In genomic region chr4:82043809-82044137, GRCh38 we compare ENCODE assay signal across 8 cellular contexts.
DNase-seq lines count a peak whose midpoint lies in the region; ATAC-seq and TF ChIP-seq lines count a peak whose summit lies in the region.

No MANE protein-coding gene starts in this region.

- no peak for TF ChIP-seq CTCF in tibial artery (IDR thresholded peaks at IDR 0.05)

- H3K9ac ChIP-seq in duodenal mucosa (ENCODE audit: low read depth in 1 of 2, low read length in 2 of 2) = peak overlapping the region in 1 of 2 donors; percentile 29

- H3K9me3 ChIP-seq in duodenal mucosa (ENCODE audit: control insufficient read depth in 1 of 2, low read length in 2 of 2) (no peaks in the 10 kb centered on the region), tibial artery (no peaks in the 10 kb centered on the region)
- H3K9me3 ChIP-seq in naive thymus-derived CD4-positive, alpha-beta T cell (ENCODE audit: control insufficient read depth in 2 of 3, low read length in 3 of 3) = no peaks in the 10 kb centered on the region

- H3K4me1 ChIP-seq in duodenal mucosa (ENCODE audit: control insufficient read depth in 1 of 2, insufficient read depth in 2 of 2, low read length in 2 of 2) (peaks cover 0 to 16% of the 10 kb centered on the region in 2 donors), tibial artery (peaks cover 0 to 16% (median 14%) of the 10 kb centered on the region in 4 donors)
- H3K4me1 ChIP-seq in naive thymus-derived CD4-positive, alpha-beta T cell (ENCODE audit: control insufficient read depth in 2 of 2, insufficient read depth in 2 of 2, low read length in 2 of 2) = no peaks in the 10 kb centered on the region

- peaks cover 10 to 29% of the 10 kb centered on the region in 2 donors for H3K27me3 ChIP-seq in duodenal mucosa (ENCODE audit: control insufficient read depth in 1 of 2, insufficient read depth in 2 of 2, low read length in 2 of 2)
- no peaks in the 10 kb centered on the region for H3K27me3 ChIP-seq in naive thymus-derived CD4-positive, alpha-beta T cell (ENCODE audit: control insufficient read depth in 2 of 2, insufficient read depth in 2 of 2, low read length in 2 of 2)
- H3K27me3 ChIP-seq in tibial artery = peaks cover 0 to 14% of the 10 kb centered on the region in 2 donors

- CTCF ChIA-PET in activated CD4-positive, alpha-beta memory T cell treated with anti-CD3 and anti-CD28 coated beads for 36 hours (lab: Charles Lee) = no interaction called here
- CTCF ChIA-PET in activated CD4-positive, alpha-beta memory T cell treated with anti-CD3 and anti-CD28 coated beads, Interleukin-2, amount 10 ng/mL, durations not matched to agents 7 days and 5 days (lab: Charles Lee) = no interaction called here
- CTCF ChIA-PET in naive thymus-derived CD4-positive, alpha-beta T cell (lab: Charles Lee) = no interaction called here

- ATAC-seq in naive thymus-derived CD4-positive, alpha-beta T cell = no peak
- ATAC-seq in HG03442 (IDR thresholded peaks at IDR 0.05; ENCODE audit: unreplicated experiment) = no peak
- no peak for ATAC-seq in GM19324 (IDR thresholded peaks at IDR 0.05; ENCODE audit: low FRiP score, unreplicated experiment)
- no peak for ATAC-seq in HG02588 (IDR thresholded peaks at IDR 0.05; ENCODE audit: unreplicated experiment)

- no peaks in the 10 kb centered on the region for H3K9me3 Mint-ChIP-seq in activated CD4-positive, alpha-beta memory T cell treated with anti-CD3 and anti-CD28 coated beads for 36 hours
- no peaks in the 10 kb centered on the region for H3K9me3 Mint-ChIP-seq in activated CD4-positive, alpha-beta memory T cell treated with anti-CD3 and anti-CD28 coated beads, Interleukin-2, amount 10 ng/mL, durations not matched to agents 7 days and 5 days
- peaks cover 0 to 1% (median 0%) of the 10 kb centered on the region in 11 donors for H3K9me3 Mint-ChIP-seq in naive thymus-derived CD4-positive, alpha-beta T cell

- intact Hi-C loops in activated CD4-positive, alpha-beta memory T cell treated with anti-CD3 and anti-CD28 coated beads for 36 hours (cut with micrococcal nuclease) = loop anchor here (10.0 kb wide), 1 partner anchor 91 kb away; no protein-coding TSS in a partner anchor
- intact Hi-C loops in naive thymus-derived CD4-positive, alpha-beta T cell (cut with micrococcal nuclease) = no loop called here
- intact Hi-C loops in tibial artery (cut with DNase I; ENCODE audit: low total_unique reads) = no loop called here

- H3K27ac ChIP-seq in duodenal mucosa (ENCODE audit: low read depth, low read length) (no peak overlapping the region), tibial artery (no peak overlapping the region)
- H3K27ac ChIP-seq in naive thymus-derived CD4-positive, alpha-beta T cell (ENCODE audit: low read depth, low read length) = no peak overlapping the region

- peaks cover 12% of the 10 kb centered on the region for H3K4me1 Mint-ChIP-seq in activated CD4-positive, alpha-beta memory T cell treated with anti-CD3 and anti-CD28 coated beads for 36 hours (ENCODE audit: low read depth)
- H3K4me1 Mint-ChIP-seq in activated CD4-positive, alpha-beta memory T cell treated with anti-CD3 and anti-CD28 coated beads, Interleukin-2, amount 10 ng/mL, durations not matched to agents 7 days and 5 days = peaks cover 2% of the 10 kb centered on the region
- peaks cover 0 to 11% (median 7%) of the 10 kb centered on the region in 7 donors for H3K4me1 Mint-ChIP-seq in naive thymus-derived CD4-positive, alpha-beta T cell

- no peak for DNase-seq in activated CD4-positive, alpha-beta memory T cell treated with anti-CD3 and anti-CD28 coated beads for 36 hours
- no peak for DNase-seq in activated CD4-positive, alpha-beta memory T cell treated with anti-CD3 and anti-CD28 coated beads, Interleukin-2, amount 10 ng/mL, durations not matched to agents 7 days and 5 days
- no peak for DNase-seq in naive thymus-derived CD4-positive, alpha-beta T cell
- no peak for DNase-seq in tibial artery

- POLR2A ChIA-PET in activated CD4-positive, alpha-beta memory T cell treated with anti-CD3 and anti-CD28 coated beads for 36 hours (lab: Charles Lee) = no interaction called here
- POLR2A ChIA-PET in activated CD4-positive, alpha-beta memory T cell treated with anti-CD3 and anti-CD28 coated beads, Interleukin-2, amount 10 ng/mL, durations not matched to agents 7 days and 5 days (lab: Charles Lee) = no interaction called here
- POLR2A ChIA-PET in naive thymus-derived CD4-positive, alpha-beta T cell (lab: Charles Lee) = no interaction called here

- H3K36me3 Mint-ChIP-seq in activated CD4-positive, alpha-beta memory T cell treated with anti-CD3 and anti-CD28 coated beads for 36 hours = no peaks in the 10 kb centered on the region
- H3K36me3 Mint-ChIP-seq in activated CD4-positive, alpha-beta memory T cell treated with anti-CD3 and anti-CD28 coated beads, Interleukin-2, amount 10 ng/mL, durations not matched to agents 7 days and 5 days (ENCODE audit: low read depth) = no peaks in the 10 kb centered on the region
- no peaks in the 10 kb centered on the region for H3K36me3 Mint-ChIP-seq in naive thymus-derived CD4-positive, alpha-beta T cell

- H3K27ac Mint-ChIP-seq in activated CD4-positive, alpha-beta memory T cell treated with anti-CD3 and anti-CD28 coated beads for 36 hours = no peak overlapping the region
- no peak overlapping the region for H3K27ac Mint-ChIP-seq in activated CD4-positive, alpha-beta memory T cell treated with anti-CD3 and anti-CD28 coated beads, Interleukin-2, amount 10 ng/mL, durations not matched to agents 7 days and 5 days
- no peak overlapping the region for H3K27ac Mint-ChIP-seq in naive thymus-derived CD4-positive, alpha-beta T cell

- peak overlapping the region; percentile 35 to 65 for H3K4me3 ChIP-seq in duodenal mucosa (ENCODE audit: low read depth in 1 of 2, low read length in 2 of 2)
- H3K4me3 ChIP-seq in naive thymus-derived CD4-positive, alpha-beta T cell (ENCODE audit: low read length) = no peak overlapping the region
- H3K4me3 ChIP-seq in tibial artery = peak overlapping the region; percentile 49 to 62

- no peaks in the 10 kb centered on the region for H3K36me3 ChIP-seq in duodenal mucosa (ENCODE audit: control insufficient read depth in 1 of 2, insufficient read depth in 2 of 2, low read length in 2 of 2)
- no peaks in the 10 kb centered on the region for H3K36me3 ChIP-seq in naive thymus-derived CD4-positive, alpha-beta T cell (ENCODE audit: control insufficient read depth in 2 of 3, insufficient read depth in 3 of 3, low read length in 3 of 3)
- H3K36me3 ChIP-seq in tibial artery = no peaks in the 10 kb centered on the region

- peaks cover 46% of the 10 kb centered on the region for H3K27me3 Mint-ChIP-seq in activated CD4-positive, alpha-beta memory T cell treated with anti-CD3 and anti-CD28 coated beads for 36 hours
- peaks cover 59% of the 10 kb centered on the region for H3K27me3 Mint-ChIP-seq in activated CD4-positive, alpha-beta memory T cell treated with anti-CD3 and anti-CD28 coated beads, Interleukin-2, amount 10 ng/mL, durations not matched to agents 7 days and 5 days
- H3K27me3 Mint-ChIP-seq in naive thymus-derived CD4-positive, alpha-beta T cell = peaks cover 46 to 78% (median 63%) of the 10 kb centered on the region in 5 donors

- H3K4me3 Mint-ChIP-seq in activated CD4-positive, alpha-beta memory T cell treated with anti-CD3 and anti-CD28 coated beads for 36 hours = peak overlapping the region; percentile 25
- no peak overlapping the region for H3K4me3 Mint-ChIP-seq in activated CD4-positive, alpha-beta memory T cell treated with anti-CD3 and anti-CD28 coated beads, Interleukin-2, amount 10 ng/mL, durations not matched to agents 7 days and 5 days
- H3K4me3 Mint-ChIP-seq in naive thymus-derived CD4-positive, alpha-beta T cell = peak overlapping the region in 7 of 10 donors; percentile 12 to 82 (median 67)
